ENCODE assay signal across 18 cellular contexts in genomic region chr10:77236700-77237099, GRCh38.
DNase-seq lines count a peak whose midpoint lies in the region; ATAC-seq, FAIRE-seq and TF ChIP-seq lines count a peak whose summit lies in the region.
"Had no signal": no experiment of that assay in that cellular context is flagged by ENCODE, and none has a peak within 500 bp of the region (broad histone marks: within the 10 kb centered on the region; RNA-seq: fewer than 3 reads in every experiment).

No MANE protein-coding gene starts in this region.

- DNase-seq in HCEC 1CT (peak; percentile 34), RCC 7860 (ENCODE audit: low spot score) (peak; percentile 36), epithelial cell of esophagus (ENCODE audit: low read depth) (peak; percentile 74), putamen (ENCODE audit: low spot score) (no peak), NCI-H524 treated with DMSO at 0.1 percent for 48 hours (lab: John Stamatoyannopoulos, UW) (no peak)
- DNase-seq in central memory CD4-positive, alpha-beta T cell, result no peak
- DNase-seq: activated CD8-positive, alpha-beta memory T cell treated with anti-CD3 and anti-CD28 coated beads for 24 hours; activated gamma-delta T cell; C1 segment of cervical spinal cord; naive B cell; NCI-H2171 treated with DMSO at 0.1 percent for 48 hours; stimulated activated CD4-positive, alpha-beta T cell treated with anti-CD3 and anti-CD28 coated beads, Interleukin-1b, Interleukin-23, amount 100 ng/mL, for 48 hours had no signal

- ATAC-seq in HG03196 (IDR thresholded peaks at IDR 0.05; ENCODE audit: unreplicated experiment), result no peak
- ATAC-seq: body of pancreas, GM12878 had no signal

- peak overlapping the region; percentile 95 for H3K27ac ChIP-seq in rectal smooth muscle tissue (ENCODE audit: low read depth, low read length)

- H3K4me3 ChIP-seq in epithelial cell of esophagus (ENCODE audit: low read length), result no peak overlapping the region
- no peak overlapping the region for H3K4me3 ChIP-seq in rectal smooth muscle tissue (ENCODE audit: low read length)
- H3K4me3 ChIP-seq: body of pancreas, GM12878, thoracic aorta had no signal

- peaks cover 60% of the 10 kb centered on the region for H3K4me1 ChIP-seq in rectal smooth muscle tissue (ENCODE audit: control insufficient read depth, insufficient read depth, low read length)

- H3K27me3 ChIP-seq in rectal smooth muscle tissue (ENCODE audit: control insufficient read depth, insufficient read depth, low read length), result no peaks in the 10 kb centered on the region
- H3K27me3 ChIP-seq: body of pancreas had no signal

- H3K36me3 ChIP-seq in rectal smooth muscle tissue (ENCODE audit: control insufficient read depth, insufficient read depth, low read length), result no peaks in the 10 kb centered on the region
- H3K36me3 ChIP-seq: thoracic aorta had no signal

- H3K9ac ChIP-seq in rectal smooth muscle tissue (ENCODE audit: low read length), result no peak overlapping the region

- no peak for TF ChIP-seq CTCF in epithelial cell of esophagus (IDR thresholded peaks at IDR 0.05; ENCODE audit: insufficient read depth, low read depth, low read length, missing control alignments)

- peak; percentile 64 for FAIRE-seq in RCC 7860 (lab: Jason Lieb, UNC)
- FAIRE-seq: GM12878, HTR-8/SVneo had no signal

Comparison
In these comparisons a context has a peak if more than half of its experiments do, and no peak if none do; other contexts are left out.
1. DNase-seq: peak in HCEC 1CT (single experiment), RCC 7860 (single experiment) and epithelial cell of esophagus (single experiment); none in putamen (single experiment), NCI-H524 treated with DMSO at 0.1 percent for 48 hours (single experiment) and central memory CD4-positive, alpha-beta T cell (single experiment).